ENCODE assay signal across 1 cellular context in the genomic region with DNA sequence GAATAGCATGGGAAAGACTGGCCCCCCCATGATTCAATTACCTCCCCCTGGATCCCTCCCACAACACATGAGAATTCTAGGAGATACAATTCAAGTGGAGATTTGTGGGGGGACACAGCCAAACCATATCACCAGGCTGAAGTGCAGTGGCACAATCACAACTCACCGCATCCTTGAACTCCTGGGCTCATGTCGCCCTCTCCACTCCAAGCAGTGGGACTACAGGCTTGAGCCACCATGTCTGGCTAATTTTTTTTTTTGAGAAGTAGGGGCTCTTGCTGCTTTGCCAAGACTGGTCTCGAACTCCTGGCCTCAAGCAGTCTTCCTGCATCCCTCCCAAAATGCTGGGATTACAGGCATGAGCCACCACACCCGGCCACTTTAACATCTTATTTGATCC.
TF ChIP-seq lines count a peak whose summit lies in the region.

No MANE protein-coding gene starts in this region.

TF ChIP-seq in HepG2, 621 proteins besides CTCF, POLR2A, EP300 and RAD21:
- TF ChIP-seq ZBTB38 (CRISPR knock-in tag; IDR thresholded peaks at IDR 0.05) (no peak), ZNF460 (CRISPR knock-in tag; IDR thresholded peaks at IDR 0.05; ENCODE audit: borderline replicate concordance) (no peak), PAXIP1 (CRISPR knock-in tag; conservative IDR thresholded peaks at IDR 0.05) (no peak), REST (IDR thresholded peaks at IDR 0.05; ENCODE audit: borderline replicate concordance in 1 of 2, low read depth in 1 of 2, low read length in 2 of 2) (no peak)
- TF ChIP-seq, protein P1, sequence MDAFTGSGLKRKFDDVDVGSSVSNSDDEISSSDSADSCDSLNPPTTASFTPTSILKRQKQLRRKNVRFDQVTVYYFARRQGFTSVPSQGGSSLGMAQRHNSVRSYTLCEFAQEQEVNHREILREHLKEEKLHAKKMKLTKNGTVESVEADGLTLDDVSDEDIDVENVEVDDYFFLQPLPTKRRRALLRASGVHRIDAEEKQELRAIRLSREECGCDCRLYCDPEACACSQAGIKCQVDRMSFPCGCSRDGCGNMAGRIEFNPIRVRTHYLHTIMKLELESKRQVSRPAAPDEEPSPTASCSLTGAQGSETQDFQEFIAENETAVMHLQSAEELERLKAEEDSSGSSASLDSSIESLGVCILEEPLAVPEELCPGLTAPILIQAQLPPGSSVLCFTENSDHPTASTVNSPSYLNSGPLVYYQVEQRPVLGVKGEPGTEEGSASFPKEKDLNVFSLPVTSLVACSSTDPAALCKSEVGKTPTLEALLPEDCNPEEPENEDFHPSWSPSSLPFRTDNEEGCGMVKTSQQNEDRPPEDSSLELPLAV (CRISPR knock-in tag; conservative IDR thresholded peaks at IDR 0.05; ENCODE audit: low read depth): no peak
